Comparison of ENCODE assay signal across 13 cellular contexts in the genomic region with DNA sequence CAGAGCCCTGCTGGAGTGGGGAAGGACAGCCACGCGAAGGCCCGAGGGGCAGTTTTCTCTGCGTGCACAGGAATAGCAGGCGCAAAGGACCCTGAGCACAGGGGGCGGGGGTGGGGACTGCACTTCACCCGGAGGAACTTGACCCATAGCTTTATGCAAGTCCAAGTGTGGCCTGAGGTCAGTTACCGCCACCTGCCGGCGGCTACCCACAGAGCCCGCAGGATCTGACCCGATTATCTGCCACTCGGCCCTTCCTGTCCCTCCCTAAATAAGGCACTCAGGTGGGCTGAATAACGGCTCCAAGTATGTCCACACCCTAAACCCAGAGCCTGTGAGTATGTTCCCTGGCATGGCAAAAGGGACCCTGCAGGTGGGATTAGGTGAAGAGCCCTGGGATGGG.
A peak's percentile ranks its signal among the peaks of the same experiment; 100 is the strongest.
DNase-seq lines count a peak whose midpoint lies in the region; ATAC-seq and TF ChIP-seq lines count a peak whose summit lies in the region.
"Had no signal": no experiment of that assay in that cellular context is flagged by ENCODE, and none has a peak within 500 bp of the region (broad histone marks: within the 10 kb centered on the region; RNA-seq: fewer than 3 reads in every experiment).

No MANE protein-coding gene starts in this region.

- H3K36me3 ChIP-seq in BE2C (no peaks in the 10 kb centered on the region), HCT116 (ENCODE audit: control insufficient read depth in 1 of 2, insufficient read depth in 2 of 2, low read length in 2 of 2) (no peaks in the 10 kb centered on the region), left lung (no peaks in the 10 kb centered on the region), SK-N-SH (replicated peaks in 1 of 2; ENCODE audit: control insufficient read depth in 1 of 2, insufficient read depth in 2 of 2, low read length in 1 of 2) (no peaks in the 10 kb centered on the region)
- H3K36me3 ChIP-seq: breast epithelium had no signal

- H3K27ac ChIP-seq in HCT116 (ENCODE audit: low read depth, low read length), result no peak overlapping the region
- no peak overlapping the region for H3K27ac ChIP-seq in left lung
- H3K27ac ChIP-seq in SK-N-SH (ENCODE audit: low read depth in 2 of 2, low read length in 1 of 2), result no peak overlapping the region
- H3K27ac ChIP-seq: breast epithelium had no signal

- peaks cover 29% of the 10 kb centered on the region for H3K27me3 Mint-ChIP-seq in chondrocyte (ENCODE audit: low read depth)

- WGBS in SK-N-SH (ENCODE audit: low lambda C conversion rate), result 76% methylated on average over 11 of the region's 14 CpGs

- H3K9me3 Mint-ChIP-seq in chondrocyte (ENCODE audit: low read depth), result peaks cover 13% of the 10 kb centered on the region

- TF ChIP-seq EP300 in SK-N-SH (IDR thresholded peaks at IDR 0.05; ENCODE audit: borderline replicate concordance in 1 of 2, low read depth in 1 of 2, low read length in 1 of 2), result no peak

- no peak overlapping the region for H3K4me3 ChIP-seq in BE2C (ENCODE audit: low read depth, low read length)
- no peak overlapping the region for H3K4me3 ChIP-seq in HCT116 (replicated peaks in 1 of 2; ENCODE audit: low read depth in 1 of 2, low read length in 2 of 2)
- H3K4me3 ChIP-seq in left lung, result no peak overlapping the region
- H3K4me3 ChIP-seq in SK-N-SH (ENCODE audit: low read depth in 2 of 2, low read length in 1 of 2), result no peak overlapping the region
- H3K4me3 ChIP-seq: breast epithelium had no signal

- no peaks in the 10 kb centered on the region for H3K4me1 ChIP-seq in BE2C
- H3K4me1 ChIP-seq in HCT116 (ENCODE audit: control insufficient read depth in 1 of 2, insufficient read depth in 2 of 2, low read length in 2 of 2), result no peaks in the 10 kb centered on the region
- H3K4me1 ChIP-seq in left lung, result peaks cover 0 to 7% of the 10 kb centered on the region in 2 donors
- H3K4me1 ChIP-seq in SK-N-SH (ENCODE audit: control insufficient read depth in 1 of 2, insufficient read depth in 2 of 2, low read depth in 1 of 2, low read length in 1 of 2), result peaks cover 0 to 5% of the 10 kb centered on the region in 2 experiments; a peak in 1 of 4 replicates
- H3K4me1 ChIP-seq: breast epithelium had no signal

- ATAC-seq in HCT116 (peak; percentile 49; the same call in 1 of the 2 replicates), left lung (peak; percentile 68), HG03097 (IDR thresholded peaks at IDR 0.05; ENCODE audit: low FRiP score, unreplicated experiment) (no peak), GM19397 (IDR thresholded peaks at IDR 0.05; ENCODE audit: unreplicated experiment) (no peak)

- H3K9ac ChIP-seq in HCT116 (ENCODE audit: low read length) (no peak overlapping the region), SK-N-SH (no peak overlapping the region)

- TF ChIP-seq RAD21 in HCT116 (IDR thresholded peaks at IDR 0.05; ENCODE audit: low read depth) (peak; percentile 59), SK-N-SH (IDR thresholded peaks at IDR 0.05; ENCODE audit: low read length) (no peak)

- peaks cover 7% of the 10 kb centered on the region for H3K36me3 Mint-ChIP-seq in chondrocyte (ENCODE audit: low read depth)

- POLR2A ChIA-PET in HCT116 (lab: Charles Lee), result no interaction called here
- POLR2A ChIA-PET in SK-N-SH (lab: Yijun Ruan, JAX), result no interaction called here

- H3K9me2 ChIP-seq in HCT116 (ENCODE audit: insufficient read depth) (no peaks in the 10 kb centered on the region), SK-N-SH (no peaks in the 10 kb centered on the region)

- H3K79me2 ChIP-seq in HCT116 (ENCODE audit: insufficient read depth, low read length), result no peaks in the 10 kb centered on the region
- no peaks in the 10 kb centered on the region for H3K79me2 ChIP-seq in SK-N-SH (ENCODE audit: insufficient read depth)

- H3F3A ChIP-seq in SK-N-SH (replicated peaks; ENCODE audit: insufficient read depth), result no peaks in the 10 kb centered on the region

- peak; percentile 35 for TF ChIP-seq CTCF in BE2C (IDR thresholded peaks at IDR 0.05; ENCODE audit: low read depth, low read length)
- peak; percentile 27 to 43 (median 37); a peak in 3 of 6 replicates for TF ChIP-seq CTCF in HCT116 (IDR thresholded peaks at IDR 0.05 in 2 of 3, conservative IDR thresholded peaks at IDR 0.05 in 1 of 3; ENCODE audit: borderline replicate concordance in 1 of 3, insufficient read depth in 1 of 3, low read depth in 2 of 3, low read length in 2 of 3)
- peak; percentile 27 for TF ChIP-seq CTCF in chondrocyte (IDR thresholded peaks at IDR 0.05)
- peak; percentile 27 to 71 for TF ChIP-seq CTCF in left lung (IDR thresholded peaks at IDR 0.05)
- TF ChIP-seq CTCF in SK-N-SH (IDR thresholded peaks at IDR 0.05), result no peak

- H3K4me3 Mint-ChIP-seq in chondrocyte (ENCODE audit: unreplicated experiment), result no peak overlapping the region
- H3K4me3 Mint-ChIP-seq: CD4-positive, alpha-beta T cell had no signal

- H3K9me3 ChIP-seq in BE2C, result peaks cover 5% of the 10 kb centered on the region
- no peaks in the 10 kb centered on the region for H3K9me3 ChIP-seq in HCT116 (ENCODE audit: control insufficient read depth in 1 of 2, insufficient read depth in 1 of 2, low read depth in 1 of 2, low read length in 2 of 2)
- H3K9me3 ChIP-seq in left lung, result peaks cover 0 to 7% of the 10 kb centered on the region in 2 donors
- H3K9me3 ChIP-seq in SK-N-SH, result no peaks in the 10 kb centered on the region

- RAD21 ChIA-PET in HCT116 (lab: Charles Lee; ENCODE audit: low non-redundant PET in 1 of 2, low total read pairs in 2 of 2, uncharacterized antibody in 2 of 2, unreplicated experiment in 2 of 2), result no interaction called here

- H3K4me1 Mint-ChIP-seq in chondrocyte (ENCODE audit: low read depth), result no peaks in the 10 kb centered on the region

- CTCF ChIA-PET in HCT116 (lab: Charles Lee), result interaction anchor here (1.4 to 1.5 kb wide), 2 partner anchors 201 to 204 kb away, joined by 5 to 7 read pairs; no protein-coding TSS in a partner anchor
- CTCF ChIA-PET in SK-N-SH (lab: Yijun Ruan, JAX), result no interaction called here

- intact Hi-C loops in HCT116 (cut with micrococcal nuclease) (loop anchor here (1.0 to 10.0 kb wide), 2 partner anchors 204 to 288 kb away; no protein-coding TSS in a partner anchor), left lung (cut with DNase I) (loop anchor here in 1 of 2 donors (10.0 kb wide), 1 partner anchor 198 kb away; no protein-coding TSS in a partner anchor)

- H4K20me1 ChIP-seq in HCT116 (ENCODE audit: insufficient read depth) (no peaks in the 10 kb centered on the region), SK-N-SH (ENCODE audit: insufficient read depth) (no peaks in the 10 kb centered on the region)

- no peaks in the 10 kb centered on the region for H3K27me3 ChIP-seq in BE2C
- peaks cover 5% of the 10 kb centered on the region; the same call in 1 of the 2 replicates for H3K27me3 ChIP-seq in HCT116 (ENCODE audit: insufficient read depth, low read length)
- H3K27me3 ChIP-seq in left lung, result no peaks in the 10 kb centered on the region
- no peaks in the 10 kb centered on the region for H3K27me3 ChIP-seq in SK-N-SH (ENCODE audit: insufficient read depth)
- H3K27me3 ChIP-seq: breast epithelium had no signal

- no peak overlapping the region for H3K4me2 ChIP-seq in HCT116 (ENCODE audit: low read length)
- no peak overlapping the region for H3K4me2 ChIP-seq in SK-N-SH

- DNase-seq in BE2C, result no peak
- DNase-seq in HCT116 (ENCODE audit: low read depth, low spot score), result no peak
- no peak for DNase-seq in chondrocyte (ENCODE audit: low spot score)
- DNase-seq in left lung, result peak; percentile 45 to 90
- no peak for DNase-seq in NCI-H2171 (lab: John Stamatoyannopoulos, UW)
- DNase-seq in SK-N-SH, result no peak
- DNase-seq: activated CD8-positive, alpha-beta memory T cell treated with anti-CD3 and anti-CD28 coated beads for 24 hours; small intestine; substantia nigra had no signal

- H3K27ac Mint-ChIP-seq in chondrocyte (ENCODE audit: unreplicated experiment), result no peak overlapping the region
- H3K27ac Mint-ChIP-seq: CD4-positive, alpha-beta T cell had no signal

- no peak for TF ChIP-seq POLR2A in HCT116 (IDR thresholded peaks at IDR 0.05; ENCODE audit: borderline replicate concordance, extremely low read depth, insufficient read depth, insufficient read length)

- H2AFZ ChIP-seq in HCT116 (ENCODE audit: low read depth, low read length, poor library complexity, severe bottlenecking) (no peak overlapping the region), SK-N-SH (ENCODE audit: low read depth) (no peak overlapping the region)

- BruUV-seq in HCT116 (replicated peaks; lab: Mats Ljungman, UMichigan), result no TSS peak

TF ChIP-seq in HCT116, 20 proteins besides CTCF, POLR2A, EP300 and RAD21 (continues in another document):
- TF ChIP-seq EGR1 (IDR thresholded peaks at IDR 0.05; ENCODE audit: low read depth), result no peak
- no peak for TF ChIP-seq TCF7L2 (IDR thresholded peaks at IDR 0.05; ENCODE audit: borderline replicate concordance, extremely low read depth, insufficient read depth, insufficient read length)
- TF ChIP-seq JUND (IDR thresholded peaks at IDR 0.05), result no peak
- no peak for TF ChIP-seq EZH2phosphoT487 (IDR thresholded peaks at IDR 0.05; ENCODE audit: borderline replicate concordance)
- TF ChIP-seq ELF1 (IDR thresholded peaks at IDR 0.05; ENCODE audit: borderline replicate concordance, low read depth), result no peak
- TF ChIP-seq ZNF274 (IDR thresholded peaks at IDR 0.05; ENCODE audit: low read depth, low read length), result no peak
- TF ChIP-seq CEBPB (IDR thresholded peaks at IDR 0.05; ENCODE audit: low read depth), result no peak
- TF ChIP-seq EZH2 (IDR thresholded peaks at IDR 0.05), result no peak
- TF ChIP-seq CBX3 (IDR thresholded peaks at IDR 0.05; ENCODE audit: low read depth), result no peak
- no peak for TF ChIP-seq FOSL1 (IDR thresholded peaks at IDR 0.05; ENCODE audit: low read depth)
- no peak for TF ChIP-seq SP1 (IDR thresholded peaks at IDR 0.05; ENCODE audit: low read depth)

TF ChIP-seq in SK-N-SH, 30 proteins besides CTCF, POLR2A, EP300 and RAD21:
- no peak for TF ChIP-seq FOXJ3 (CRISPR knock-in tag; IDR thresholded peaks at IDR 0.05)
- no peak for TF ChIP-seq EZH2phosphoT487 (IDR thresholded peaks at IDR 0.05; ENCODE audit: borderline replicate concordance, low read depth)
- no peak for TF ChIP-seq POLR2AphosphoS5 (IDR thresholded peaks at IDR 0.05; ENCODE audit: low read depth, low read length)

Comparison
In these comparisons a context has a peak if more than half of its experiments do, and no peak if none do; other contexts are left out.
1. DNase-seq: peak in left lung (2 of 2); none in BE2C (single experiment), HCT116 (single experiment), chondrocyte (single experiment), NCI-H2171 (single experiment) and SK-N-SH (single experiment).
2. ATAC-seq: peak in HCT116 (single experiment) and left lung (single experiment); none in HG03097 (single experiment) and GM19397 (single experiment).